ENCODE assay signal across 8 cellular contexts in the genomic region with DNA sequence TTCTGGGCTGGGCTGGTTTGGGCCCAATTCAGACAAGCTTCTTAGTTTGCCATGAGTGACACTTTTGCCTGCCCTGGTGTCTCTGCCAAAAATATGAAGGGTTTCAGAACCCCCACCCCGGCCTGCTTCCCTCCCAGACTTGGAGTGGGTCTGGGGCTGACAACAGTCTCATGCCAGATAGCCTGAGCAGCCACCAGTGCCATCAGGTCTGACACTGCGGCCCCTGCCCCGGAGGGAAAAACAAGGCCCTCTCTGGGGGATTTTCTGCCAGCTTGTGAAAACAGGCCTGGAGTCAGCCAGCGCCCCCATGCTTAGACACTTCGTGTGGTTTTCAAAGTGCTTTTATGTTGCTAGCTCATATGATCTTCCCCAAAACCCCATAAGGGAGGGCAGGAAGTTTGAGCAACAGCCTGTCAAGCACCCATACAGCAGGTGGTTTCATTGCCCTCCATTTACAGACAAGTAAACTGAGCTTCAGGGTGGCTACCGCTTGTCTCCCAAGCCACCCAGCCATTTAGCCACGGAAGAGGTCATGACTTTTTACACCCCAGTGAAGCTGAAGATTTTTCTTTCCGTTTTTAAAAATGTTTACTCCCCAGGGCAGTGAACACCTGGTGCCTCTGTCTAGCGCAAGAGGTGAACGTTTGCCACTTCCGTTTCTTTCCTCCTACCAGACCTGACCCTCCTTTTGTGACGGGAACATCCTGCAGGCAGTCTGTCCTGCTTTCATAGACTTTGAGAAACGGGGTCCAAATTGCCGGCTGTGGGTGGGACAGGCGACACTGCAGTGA.
A peak's percentile ranks its signal among the peaks of the same experiment; 100 is the strongest.
DNase-seq lines count a peak whose midpoint lies in the region; ATAC-seq lines count a peak whose summit lies in the region.

No MANE protein-coding gene starts in this region.

- H3K9me3 ChIP-seq in SJCRH30 (replicated peaks) (no peaks in the 10 kb centered on the region), neuronal stem cell (replicated peaks in 1 of 2; ENCODE audit: control insufficient read depth in 2 of 2, insufficient read depth in 1 of 2, low read depth in 1 of 2, low read length in 2 of 2) (no peaks in the 10 kb centered on the region)

- H3K36me3 ChIP-seq in SJCRH30 (no peaks in the 10 kb centered on the region), neuronal stem cell (replicated peaks in 1 of 2; ENCODE audit: control insufficient read depth in 2 of 2, insufficient read depth in 2 of 2, low read length in 2 of 2) (peaks cover 0 to 8% of the 10 kb centered on the region in 2 donors)

- no peak overlapping the region for H2BK120ac ChIP-seq in neuronal stem cell (ENCODE audit: low read depth, low read length)

- no peak overlapping the region for H2BK5ac ChIP-seq in neuronal stem cell (ENCODE audit: low read length)

- H3K79me1 ChIP-seq in neuronal stem cell (ENCODE audit: low read depth, low read length) = peaks cover 21% of the 10 kb centered on the region

- H2AK5ac ChIP-seq in neuronal stem cell (ENCODE audit: low read depth, low read length) = no peak overlapping the region

- H3K27ac ChIP-seq in SJCRH30 (peak overlapping the region; percentile 81), neuronal stem cell (replicated peaks; ENCODE audit: low read length) (no peak overlapping the region)

- H3K4me3 ChIP-seq in SJCRH30 (no peak overlapping the region), neuronal stem cell (ENCODE audit: low read length in 2 of 2) (no peak overlapping the region)

- H4K91ac ChIP-seq in neuronal stem cell (ENCODE audit: low read depth, low read length, poor library complexity) = no peak overlapping the region

- H4K8ac ChIP-seq in neuronal stem cell (ENCODE audit: low read depth, low read length) = no peak overlapping the region

- peak; percentile 43 for ATAC-seq in GM19025 (IDR thresholded peaks at IDR 0.05; ENCODE audit: low read depth, unreplicated experiment)
- peak; percentile 39 for ATAC-seq in HG03280 (IDR thresholded peaks at IDR 0.05; ENCODE audit: unreplicated experiment)

- no peak overlapping the region for H3K14ac ChIP-seq in neuronal stem cell (ENCODE audit: low read length)

- H3K4me1 ChIP-seq in SJCRH30 (peaks cover 66% of the 10 kb centered on the region), neuronal stem cell (ENCODE audit: control insufficient read depth in 2 of 2, insufficient read depth in 1 of 2, low read depth in 1 of 2, low read length in 2 of 2) (peaks cover 14 to 31% of the 10 kb centered on the region in 2 donors)

- no peaks in the 10 kb centered on the region for H3K27me3 Mint-ChIP-seq in activated naive CD4-positive, alpha-beta T cell treated with anti-CD3 and anti-CD28 coated beads, Interleukin-2, amount 50 U/mL, for 24 hours

- peak overlapping the region; percentile 49 for H3K18ac ChIP-seq in neuronal stem cell (ENCODE audit: low read length)

- WGBS in neuronal stem cell (ENCODE audit: extremely low coverage in 2 of 2, insufficient read length in 2 of 2, insufficient replicate concordance in 1 of 2), 2 donors = no CpG with 5 or more reads among the region's 15 CpGs

- no peak overlapping the region for H2BK12ac ChIP-seq in neuronal stem cell (ENCODE audit: low read length)

- H3K4me1 Mint-ChIP-seq in activated naive CD4-positive, alpha-beta T cell treated with anti-CD3 and anti-CD28 coated beads, Interleukin-2, amount 50 U/mL, for 24 hours = peaks cover 99% of the 10 kb centered on the region

- peak overlapping the region; percentile 100 for H3K27ac Mint-ChIP-seq in activated naive CD4-positive, alpha-beta T cell treated with anti-CD3 and anti-CD28 coated beads, Interleukin-2, amount 50 U/mL, for 24 hours

- peak; percentile 52 for DNase-seq in Ammon's horn (ENCODE audit: low spot score)
- peak; percentile 70 to 86 for DNase-seq in SJCRH30
- no peak for DNase-seq in neuronal stem cell (ENCODE audit: low spot score)
- DNase-seq in cortex of kidney (lab: John Stamatoyannopoulos, UW) = no peak
- no peak for DNase-seq in C1 segment of cervical spinal cord (lab: John Stamatoyannopoulos, UW)

- H3K36me3 Mint-ChIP-seq in activated naive CD4-positive, alpha-beta T cell treated with anti-CD3 and anti-CD28 coated beads, Interleukin-2, amount 50 U/mL, for 24 hours = no peaks in the 10 kb centered on the region

- no peaks in the 10 kb centered on the region for H3K27me3 ChIP-seq in SJCRH30
- no peaks in the 10 kb centered on the region for H3K27me3 ChIP-seq in neuronal stem cell (ENCODE audit: control insufficient read depth in 3 of 3, insufficient read depth in 3 of 3, low read depth in 1 of 3, low read length in 3 of 3)

- H3K9ac ChIP-seq in neuronal stem cell (ENCODE audit: low read depth, low read length, poor library complexity) = no peak overlapping the region

- H2BK15ac ChIP-seq in neuronal stem cell (ENCODE audit: low read length) = no peak overlapping the region

- H3K4ac ChIP-seq in neuronal stem cell (ENCODE audit: low read length) = no peak overlapping the region

- peak overlapping the region; percentile 88 for H3K4me3 Mint-ChIP-seq in activated naive CD4-positive, alpha-beta T cell treated with anti-CD3 and anti-CD28 coated beads, Interleukin-2, amount 50 U/mL, for 24 hours

- H3K4me2 ChIP-seq in neuronal stem cell (ENCODE audit: insufficient read depth, low read length, poor library complexity, severe bottlenecking) = no peak overlapping the region

- H3K23ac ChIP-seq in neuronal stem cell (ENCODE audit: low read depth, low read length, poor library complexity) = no peak overlapping the region

- H3K9me3 Mint-ChIP-seq in activated naive CD4-positive, alpha-beta T cell treated with anti-CD3 and anti-CD28 coated beads, Interleukin-2, amount 50 U/mL, for 24 hours = no peaks in the 10 kb centered on the region

- no peak overlapping the region for H2AFZ ChIP-seq in neuronal stem cell (ENCODE audit: low read length)

Comparison
In these comparisons a context has a peak if more than half of its experiments do, and no peak if none do; other contexts are left out.
1. DNase-seq: peak in Ammon's horn (single experiment) and SJCRH30 (2 of 2); none in neuronal stem cell (single experiment), cortex of kidney (single experiment) and C1 segment of cervical spinal cord (0 of 14).